In genomic region chr6:30810813-30811329, GRCh38 we compare ENCODE assay signal across 8 cellular contexts.
A peak's percentile ranks its signal among the peaks of the same experiment; 100 is the strongest.
DNase-seq lines count a peak whose midpoint lies in the region; ATAC-seq and TF ChIP-seq lines count a peak whose summit lies in the region.

No MANE protein-coding gene starts in this region.

- no peak overlapping the region for H3K4me3 ChIP-seq in DND-41 (ENCODE audit: low read depth in 1 of 2, low read length in 2 of 2)
- no peak overlapping the region for H3K4me3 ChIP-seq in epithelial cell of esophagus (ENCODE audit: low read length)
- no peak overlapping the region for H3K4me3 ChIP-seq in MG63
- H3K4me3 ChIP-seq in lower lobe of right lung = no peak overlapping the region

- H3K4me1 Mint-ChIP-seq in stimulated activated effector memory CD8-positive, alpha-beta T cell treated with anti-CD3 and anti-CD28 coated beads, Interleukin-12 subunit alpha, Interleukin-12 subunit beta, amount 100 ng/mL, for 72 hours = peaks cover 74% of the 10 kb centered on the region

- H3K36me3 ChIP-seq in DND-41 (ENCODE audit: insufficient read depth, low read length) (no peaks in the 10 kb centered on the region), MG63 (no peaks in the 10 kb centered on the region), lower lobe of right lung (no peaks in the 10 kb centered on the region)

- H4K20me1 ChIP-seq in DND-41 (ENCODE audit: insufficient read depth, low read length) = no peaks in the 10 kb centered on the region

- H3K27ac Mint-ChIP-seq in stimulated activated effector memory CD8-positive, alpha-beta T cell treated with anti-CD3 and anti-CD28 coated beads, Interleukin-12 subunit alpha, Interleukin-12 subunit beta, amount 100 ng/mL, for 72 hours = peak overlapping the region; percentile 89

- no peaks in the 10 kb centered on the region for H3K9me3 ChIP-seq in DND-41 (ENCODE audit: insufficient read depth, low read length, severe bottlenecking)
- H3K9me3 ChIP-seq in MG63 = no peaks in the 10 kb centered on the region
- no peaks in the 10 kb centered on the region for H3K9me3 ChIP-seq in lower lobe of right lung

- H3K9me3 Mint-ChIP-seq in stimulated activated effector memory CD8-positive, alpha-beta T cell treated with anti-CD3 and anti-CD28 coated beads, Interleukin-12 subunit alpha, Interleukin-12 subunit beta, amount 100 ng/mL, for 72 hours = peaks cover 2% of the 10 kb centered on the region

- no peaks in the 10 kb centered on the region for H3K79me2 ChIP-seq in DND-41 (ENCODE audit: insufficient read depth, low read length)

- 0 out of 3 replicates have a peak, but pooled peaks have one; percentile 31 for ATAC-seq in DND-41 (ENCODE audit: insufficient read depth, low read depth)
- peak; percentile 88 for ATAC-seq in GM21786 (IDR thresholded peaks at IDR 0.05; ENCODE audit: unreplicated experiment)
- ATAC-seq in stimulated activated effector memory CD8-positive, alpha-beta T cell treated with anti-CD3 and anti-CD28 coated beads, Interleukin-12 subunit alpha, Interleukin-12 subunit beta, amount 100 ng/mL, for 72 hours = peak; percentile 90
- no peak for ATAC-seq in lower lobe of right lung

- no peaks in the 10 kb centered on the region for H3K27me3 ChIP-seq in DND-41 (ENCODE audit: insufficient read depth, low read length, poor library complexity)
- no peaks in the 10 kb centered on the region for H3K27me3 ChIP-seq in MG63
- no peaks in the 10 kb centered on the region for H3K27me3 ChIP-seq in lower lobe of right lung (ENCODE audit: low read depth)

- TF ChIP-seq CTCF in DND-41 (IDR thresholded peaks at IDR 0.05; ENCODE audit: borderline replicate concordance, extremely low read depth, low read length, poor library complexity, severe bottlenecking) = no peak
- no peak for TF ChIP-seq CTCF in epithelial cell of esophagus (IDR thresholded peaks at IDR 0.05; ENCODE audit: insufficient read depth, low read depth, low read length, missing control alignments)
- no peak for TF ChIP-seq CTCF in lower lobe of right lung (IDR thresholded peaks at IDR 0.05)

- no peak overlapping the region for H3K9ac ChIP-seq in DND-41 (ENCODE audit: low read depth, low read length)

- H3K36me3 Mint-ChIP-seq in stimulated activated effector memory CD8-positive, alpha-beta T cell treated with anti-CD3 and anti-CD28 coated beads, Interleukin-12 subunit alpha, Interleukin-12 subunit beta, amount 100 ng/mL, for 72 hours = peaks cover 32% of the 10 kb centered on the region

- peak overlapping the region; percentile 9 for H3K4me3 Mint-ChIP-seq in stimulated activated effector memory CD8-positive, alpha-beta T cell treated with anti-CD3 and anti-CD28 coated beads, Interleukin-12 subunit alpha, Interleukin-12 subunit beta, amount 100 ng/mL, for 72 hours

- H2AFZ ChIP-seq in DND-41 (ENCODE audit: low read depth, low read length) = no peak overlapping the region

- H3K27ac ChIP-seq in DND-41 (ENCODE audit: low read length) (no peak overlapping the region), lower lobe of right lung (no peak overlapping the region)

- H3K4me1 ChIP-seq in DND-41 (ENCODE audit: insufficient read depth, low read length) = 0 out of 2 replicates have a peak, but pooled peaks cover 5% of the 10 kb centered on the region
- peaks cover 21% of the 10 kb centered on the region for H3K4me1 ChIP-seq in lower lobe of right lung

- H3K4me2 ChIP-seq in DND-41 (ENCODE audit: insufficient read depth, low read length) = no peak overlapping the region

- intact Hi-C loops in lower lobe of right lung (cut with DNase I) = no loop called here

- DNase-seq in DND-41 = no peak
- peak; percentile 17 for DNase-seq in RPMI8226
- DNase-seq in epithelial cell of esophagus (ENCODE audit: low read depth) = peak; percentile 100
- DNase-seq in stimulated activated effector memory CD8-positive, alpha-beta T cell treated with anti-CD3 and anti-CD28 coated beads, Interleukin-12 subunit alpha, Interleukin-12 subunit beta, amount 100 ng/mL, for 72 hours (ENCODE audit: low spot score in 2 of 2) = peak in 1 of 2 donors; percentile 79
- DNase-seq in MG63 = no peak
- no peak for DNase-seq in lower lobe of right lung
- no peak for DNase-seq in NCI-H1105 (lab: John Stamatoyannopoulos, UW)

Comparison
In these comparisons a context has a peak if more than half of its experiments do, and no peak if none do; other contexts are left out.
1. ATAC-seq: peak in DND-41 (single experiment), GM21786 (single experiment) and stimulated activated effector memory CD8-positive, alpha-beta T cell treated with anti-CD3 and anti-CD28 coated beads, Interleukin-12 subunit alpha, Interleukin-12 subunit beta, amount 100 ng/mL, for 72 hours (single experiment); none in lower lobe of right lung (0 of 2).
2. DNase-seq: peak in RPMI8226 (single experiment) and epithelial cell of esophagus (single experiment); none in DND-41 (single experiment), MG63 (single experiment), lower lobe of right lung (single experiment) and NCI-H1105 (single experiment).